9 cellular contexts compared by ENCODE assay signal in genomic region chr2:227479865-227480475, GRCh38. TPM values are rescaled to one million over a fixed set of nuclear protein-coding genes. Genes with fewer than 3 reads are reported as not detected.
DNase-seq lines count a peak whose midpoint lies in the region; ATAC-seq and TF ChIP-seq lines count a peak whose summit lies in the region.
"Had no signal": no experiment of that assay in that cellular context is flagged by ENCODE, and none has a peak within 500 bp of the region (broad histone marks: within the 10 kb centered on the region; RNA-seq: fewer than 3 reads in every experiment).

No MANE protein-coding gene starts in this region.

- POLR2A ChIA-PET in CD8-positive, alpha-beta T cell (lab: Charles Lee): interaction anchor here (0.5 to 0.6 kb wide), 3 partner anchors 12 to 411 kb away, joined by 3 to 4 read pairs (median 3); no protein-coding TSS in a partner anchor

- H3K36me3 Mint-ChIP-seq in CD8-positive, alpha-beta T cell: peaks cover 7% of the 10 kb centered on the region
- H3K36me3 Mint-ChIP-seq in central memory CD8-positive, alpha-beta T cell (ENCODE audit: insufficient read depth): peaks cover 4% of the 10 kb centered on the region

- no peak overlapping the region for H3K27ac ChIP-seq in CD8-positive, alpha-beta T cell (ENCODE audit: low read depth, low read length)
- H3K27ac ChIP-seq: SJSA1 had no signal

- no peaks in the 10 kb centered on the region for H3K9me3 ChIP-seq in CD8-positive, alpha-beta T cell (ENCODE audit: low read length)
- H3K9me3 ChIP-seq: SJSA1 had no signal

- H3K36me3 ChIP-seq in CD8-positive, alpha-beta T cell (ENCODE audit: insufficient read depth, low read length): no peaks in the 10 kb centered on the region

- H3K27me3 Mint-ChIP-seq in CD8-positive, alpha-beta T cell (ENCODE audit: low read depth): no peaks in the 10 kb centered on the region
- H3K27me3 Mint-ChIP-seq in central memory CD8-positive, alpha-beta T cell: no peaks in the 10 kb centered on the region

- DNase-seq in CD8-positive, alpha-beta T cell: no peak
- DNase-seq in M059J (ENCODE audit: low read depth) (peak; percentile 52), omental fat pad (ENCODE audit: low spot score) (no peak), NCI-H2196 treated with DMSO at 0.1 percent for 48 hours (lab: John Stamatoyannopoulos, UW; ENCODE audit: unreplicated experiment) (no peak)
- no peak for DNase-seq in central memory CD8-positive, alpha-beta T cell (ENCODE audit: low spot score in 2 of 2)

- H3K27me3 ChIP-seq in CD8-positive, alpha-beta T cell (ENCODE audit: insufficient read depth, low read length): no peaks in the 10 kb centered on the region
- H3K27me3 ChIP-seq: SJSA1 had no signal

- CTCF ChIA-PET in CD8-positive, alpha-beta T cell (lab: Charles Lee): interaction anchor here (0.6 to 1.4 kb wide), 7 partner anchors 11 to 286 kb away, joined by 3 to 6 read pairs (median 3); no protein-coding TSS in a partner anchor

- H3K4me1 Mint-ChIP-seq in CD8-positive, alpha-beta T cell (ENCODE audit: low read depth): peaks cover 71% of the 10 kb centered on the region
- H3K4me1 Mint-ChIP-seq in central memory CD8-positive, alpha-beta T cell: peaks cover 49% of the 10 kb centered on the region

- no peaks in the 10 kb centered on the region for H3K9me3 Mint-ChIP-seq in CD8-positive, alpha-beta T cell
- H3K9me3 Mint-ChIP-seq in central memory CD8-positive, alpha-beta T cell: no peaks in the 10 kb centered on the region

- peaks cover 49% of the 10 kb centered on the region for H3K4me1 ChIP-seq in CD8-positive, alpha-beta T cell (ENCODE audit: insufficient read depth, low read length)
- H3K4me1 ChIP-seq: SJSA1 had no signal

- peak overlapping the region; percentile 2 for H3K27ac Mint-ChIP-seq in CD8-positive, alpha-beta T cell
- H3K27ac Mint-ChIP-seq in central memory CD8-positive, alpha-beta T cell (ENCODE audit: low read depth): peak overlapping the region; percentile 25

- H3K4me3 Mint-ChIP-seq in CD8-positive, alpha-beta T cell: peak overlapping the region; percentile 3
- H3K4me3 Mint-ChIP-seq in central memory CD8-positive, alpha-beta T cell: no peak overlapping the region

- TF ChIP-seq CTCF in CD8-positive, alpha-beta T cell (IDR thresholded peaks at IDR 0.05): no peak
- TF ChIP-seq CTCF in omental fat pad (IDR thresholded peaks at IDR 0.05): no peak

- H3K4me3 ChIP-seq in CD8-positive, alpha-beta T cell (ENCODE audit: low read depth, low read length): no peak overlapping the region
- H3K4me3 ChIP-seq: SJSA1 had no signal

- intact Hi-C loops in CD8-positive, alpha-beta T cell (cut with DNase I, micrococcal nuclease): loop anchor here (2.0 to 10.0 kb wide), 5 partner anchors 45 to 383 kb away; no protein-coding TSS in a partner anchor

- peak; percentile 74 for ATAC-seq in CD8-positive, alpha-beta T cell
- ATAC-seq in GM19397 (IDR thresholded peaks at IDR 0.05; ENCODE audit: unreplicated experiment) (peak; percentile 38), omental fat pad (ENCODE audit: low FRiP score) (peak; percentile 88), HG02763 (IDR thresholded peaks at IDR 0.05; ENCODE audit: unreplicated experiment) (no peak), HG03342 (IDR thresholded peaks at IDR 0.05; ENCODE audit: unreplicated experiment) (no peak)
- peak; percentile 59 for ATAC-seq in central memory CD8-positive, alpha-beta T cell (replicated peaks; ENCODE audit: extremely low read depth, poor library complexity, severe bottlenecking)

RNA-seq across cellular contexts. Expression of gene AGFG1, which starts 8.0 kb away (rescaled TPM):
- total RNA-seq in CD8-positive, alpha-beta T cell: 10 to 100 TPM; 51.0 to 56.0 TPM
- total RNA-seq in M059J (2014; rRNA removed; shearing (Covaris generic)): 75.3 and 98.4 TPM in 2 replicates
- total RNA-seq in omental fat pad: 100 to 1,000 TPM in 3 of 4 donors, 10 to 100 TPM in 1; 85.7 to 265 (median 186) TPM

Comparison
In these comparisons a context has a peak if more than half of its experiments do, and no peak if none do; other contexts are left out.
1. ATAC-seq: peak in CD8-positive, alpha-beta T cell (single experiment), GM19397 (single experiment), central memory CD8-positive, alpha-beta T cell (single experiment) and omental fat pad (single experiment); none in HG02763 (single experiment) and HG03342 (single experiment).